Comparison of ENCODE assay signal across 20 cellular contexts in genomic region chr1:236167578-236167977, GRCh38. TPM values are rescaled to one million over a fixed set of nuclear protein-coding genes. Genes with fewer than 3 reads are reported as not detected.
DNase-seq lines count a peak whose midpoint lies in the region; ATAC-seq, FAIRE-seq and TF ChIP-seq lines count a peak whose summit lies in the region.
"Had no signal": no experiment of that assay in that cellular context is flagged by ENCODE, and none has a peak within 500 bp of the region (broad histone marks: within the 10 kb centered on the region; RNA-seq: fewer than 3 reads in every experiment).

No MANE protein-coding gene starts in this region.

- in situ Hi-C loops in HepG2 (cut with HindIII; ENCODE audit: extremely low pct_ligation_motif_present, low pct_unique_long_range_greater_than_20kb) = no loop called here

- 32% methylated on average over 4 of the region's 4 CpGs for WGBS in HepG2 (ENCODE audit: low lambda C conversion rate)

- H3K36me3 Mint-ChIP-seq in activated CD8-positive, alpha-beta memory T cell treated with anti-CD3 and anti-CD28 coated beads, Interleukin-2, amount 10 ng/mL, durations not matched to agents 7 days and 5 days = peaks cover 12% of the 10 kb centered on the region
- peaks cover 23% of the 10 kb centered on the region for H3K36me3 Mint-ChIP-seq in type B pancreatic cell

- H3K4me3 ChIP-seq in HEK293 (ENCODE audit: low read depth, low read length) (no peak overlapping the region), HepG2 (replicated peaks in 1 of 3; ENCODE audit: insufficient read depth in 1 of 3, low read depth in 2 of 3, low read length in 3 of 3) (no peak overlapping the region)
- H3K4me3 ChIP-seq: GM12878 had no signal

- H3K4me1 ChIP-seq in HEK293 (ENCODE audit: control insufficient read depth, insufficient read depth, low read length) (no peaks in the 10 kb centered on the region), HepG2 (ENCODE audit: insufficient read depth, low read length) (peaks cover 12% of the 10 kb centered on the region)

- TF ChIP-seq CTCF in HEK293 (tag by site-specific recombination; IDR thresholded peaks at IDR 0.05) (no peak), type B pancreatic cell (conservative IDR thresholded peaks at IDR 0.05) (no peak), HepG2 (CRISPR knock-in tag; IDR thresholded peaks at IDR 0.05) (no peak)

- H3K79me2 ChIP-seq in HepG2 (ENCODE audit: insufficient read depth, low read length) = no peaks in the 10 kb centered on the region

- peak; percentile 31 for DNase-seq in activated CD8-positive, alpha-beta memory T cell treated with anti-CD3 and anti-CD28 coated beads, Interleukin-2, amount 10 ng/mL, durations not matched to agents 7 days and 5 days
- DNase-seq in left lobe of liver (ENCODE audit: low spot score) (peak; percentile 22), type B pancreatic cell (ENCODE audit: extremely low spot score, unreplicated experiment) (peak; percentile 42), SW 1271 (lab: John Stamatoyannopoulos, UW) (no peak), HepG2 (ENCODE audit: low spot score) (no peak)
- DNase-seq: C1 segment of cervical spinal cord, Calu3, DMS 273 treated with DMSO at 0.1 percent for 48 hours, DMS79, GOT3, H9, HFFc6 had no signal

- peaks cover 8% of the 10 kb centered on the region for H3K4me1 Mint-ChIP-seq in activated CD8-positive, alpha-beta memory T cell treated with anti-CD3 and anti-CD28 coated beads, Interleukin-2, amount 10 ng/mL, durations not matched to agents 7 days and 5 days
- H3K4me1 Mint-ChIP-seq in type B pancreatic cell (ENCODE audit: unreplicated experiment) = peaks cover 9% of the 10 kb centered on the region

- TF ChIP-seq EP300 in HepG2 (IDR thresholded peaks at IDR 0.05; ENCODE audit: low read depth in 2 of 2, low read length in 2 of 2) (no peak), HepG2 (CRISPR knock-in tag; IDR thresholded peaks at IDR 0.05; ENCODE audit: borderline replicate concordance) (no peak)

- H3K27ac ChIP-seq in HEK293 (ENCODE audit: extremely low read depth, low read depth, low read length) = no peak overlapping the region
- H3K27ac ChIP-seq in HepG2 (ENCODE audit: extremely low read length, insufficient read depth, low read length) = no peak overlapping the region

- no peaks in the 10 kb centered on the region for H3K27me3 Mint-ChIP-seq in activated CD8-positive, alpha-beta memory T cell treated with anti-CD3 and anti-CD28 coated beads, Interleukin-2, amount 10 ng/mL, durations not matched to agents 7 days and 5 days
- H3K27me3 Mint-ChIP-seq in type B pancreatic cell = no peaks in the 10 kb centered on the region
- H3K27me3 Mint-ChIP-seq: B cell; CD4-positive, alpha-beta T cell had no signal

- peaks cover 4% of the 10 kb centered on the region for H3K9me3 Mint-ChIP-seq in activated CD8-positive, alpha-beta memory T cell treated with anti-CD3 and anti-CD28 coated beads, Interleukin-2, amount 10 ng/mL, durations not matched to agents 7 days and 5 days (ENCODE audit: low read depth)
- no peaks in the 10 kb centered on the region for H3K9me3 Mint-ChIP-seq in type B pancreatic cell
- H3K9me3 Mint-ChIP-seq: CD4-positive, alpha-beta T cell; HFFc6 had no signal

- H3K36me3 ChIP-seq in HEK293 (ENCODE audit: control insufficient read depth in 2 of 2, insufficient read depth in 1 of 2, low read length in 2 of 2) (peaks cover 6 to 14% of the 10 kb centered on the region in 2 experiments; a peak in 2 of 3 replicates), HepG2 (replicated peaks in 1 of 2; ENCODE audit: control insufficient read depth in 1 of 2, insufficient read depth in 2 of 2, low read length in 2 of 2) (no peaks in the 10 kb centered on the region)

- no peak overlapping the region for H3K9ac ChIP-seq in HepG2 (ENCODE audit: insufficient read depth, low read depth, low read length)

- no peak for ATAC-seq in activated CD8-positive, alpha-beta memory T cell treated with anti-CD3 and anti-CD28 coated beads, Interleukin-2, amount 10 ng/mL, durations not matched to agents 7 days and 5 days
- ATAC-seq in left lobe of liver = no peak
- no peak for ATAC-seq in GM19455 (IDR thresholded peaks at IDR 0.05; ENCODE audit: unreplicated experiment)
- ATAC-seq in HepG2 = no peak
- ATAC-seq: GM12878 had no signal

- CTCF ChIA-PET in HEK293 (lab: Yijun Ruan, JAX) (no interaction called here), HepG2 (lab: Yijun Ruan, JAX; ENCODE audit: low intra/inter-chr PET ratio, low total read pairs) (no interaction called here)
- CTCF ChIA-PET in activated CD8-positive, alpha-beta memory T cell treated with anti-CD3 and anti-CD28 coated beads, Interleukin-2, amount 10 ng/mL, durations not matched to agents 7 days and 5 days (lab: Charles Lee) = no interaction called here

- TF ChIP-seq RAD21 in HepG2 (CRISPR knock-in tag; IDR thresholded peaks at IDR 0.05) = no peak

- no peak overlapping the region for H2AFZ ChIP-seq in HepG2 (ENCODE audit: low read length)

- 0 out of 5 replicates have a peak, but pooled peaks cover 0 to 3% of the 10 kb centered on the region in 2 experiments for H3K27me3 ChIP-seq in HepG2 (ENCODE audit: control insufficient read depth in 1 of 2, insufficient read depth in 2 of 2, low read length in 2 of 2)

- H3K27ac Mint-ChIP-seq in activated CD8-positive, alpha-beta memory T cell treated with anti-CD3 and anti-CD28 coated beads, Interleukin-2, amount 10 ng/mL, durations not matched to agents 7 days and 5 days = no peak overlapping the region
- H3K27ac Mint-ChIP-seq in type B pancreatic cell = no peak overlapping the region
- H3K27ac Mint-ChIP-seq: B cell; CD4-positive, alpha-beta T cell; H9; HFFc6 had no signal

- no TSS peak for BruUV-seq in HepG2 (replicated peaks; lab: Mats Ljungman, UMichigan)

- POLR2A ChIA-PET in HEK293 (lab: Yijun Ruan, JAX) = no interaction called here
- POLR2A ChIA-PET in HepG2 (lab: Yijun Ruan, JAX) = no interaction called here

- H4K20me1 ChIP-seq in HepG2 (ENCODE audit: insufficient read depth, low read length) = no peaks in the 10 kb centered on the region

- TF ChIP-seq POLR2A in HepG2 (IDR thresholded peaks at IDR 0.05; ENCODE audit: insufficient read depth in 1 of 2, low read depth in 2 of 2, low read length in 2 of 2) = no peak

- intact Hi-C loops in HepG2 (cut with micrococcal nuclease; ENCODE audit: unreplicated experiment) = no loop called here

- H3K4me2 ChIP-seq in HepG2 (ENCODE audit: low read depth, low read length) = no peak overlapping the region

- no peak for FAIRE-seq in HepG2 (lab: Jason Lieb, UNC)
- FAIRE-seq: A204.1, GM12878, GM18507, HTR-8/SVneo had no signal

- no peak overlapping the region for H3K4me3 Mint-ChIP-seq in activated CD8-positive, alpha-beta memory T cell treated with anti-CD3 and anti-CD28 coated beads, Interleukin-2, amount 10 ng/mL, durations not matched to agents 7 days and 5 days
- H3K4me3 Mint-ChIP-seq in type B pancreatic cell = no peak overlapping the region
- H3K4me3 Mint-ChIP-seq: B cell; CD4-positive, alpha-beta T cell; H9; HFFc6 had no signal

- H3K9me3 ChIP-seq in HEK293 (ENCODE audit: control insufficient read depth, insufficient read depth, low read depth, low read length) = no peaks in the 10 kb centered on the region
- peaks cover under 1% of the 10 kb centered on the region; the same call in 1 of the 2 replicates for H3K9me3 ChIP-seq in HepG2 (ENCODE audit: low read length)

TF ChIP-seq in HEK293, 187 proteins besides CTCF, POLR2A, EP300 and RAD21 (continues in another document):
- TF ChIP-seq GLI2 (tag by site-specific recombination; IDR thresholded peaks at IDR 0.05; ENCODE audit: borderline replicate concordance, low read depth) = no peak
- TF ChIP-seq GLIS1 (tag by site-specific recombination; IDR thresholded peaks at IDR 0.05) = peak; percentile 56
- no peak for TF ChIP-seq ZNF354C (tag by site-specific recombination; IDR thresholded peaks at IDR 0.05; ENCODE audit: borderline replicate concordance, low read depth)
- TF ChIP-seq ZNF544 (tag by site-specific recombination; IDR thresholded peaks at IDR 0.05) = no peak
- no peak for TF ChIP-seq ZNF433 (tag by site-specific recombination; IDR thresholded peaks at IDR 0.05; ENCODE audit: low read depth)

RNA-seq across cellular contexts. Expression of gene GPR137B, which starts 25.2 kb away (rescaled TPM):
- 1 to 10 TPM; 6.3 to 9.7 TPM for total RNA-seq in activated CD8-positive, alpha-beta memory T cell treated with anti-CD3 and anti-CD28 coated beads, Interleukin-2, amount 10 ng/mL, durations not matched to agents 7 days and 5 days
- total RNA-seq in left lobe of liver = 4.5 TPM
- 16.0 and 24.6 TPM in 2 replicates for total RNA-seq in type B pancreatic cell (ENCODE audit: low replicate concordance)
- total RNA-seq in HepG2 (2016; rRNA removed; fragmentation: Illumina TruSeq; extraction: Trizol) = 0.27 and 0.31 TPM in 2 replicates
- 0.35 and 0.40 TPM in 2 replicates for total RNA-seq in HepG2 (2016; cell fraction: cytosol; rRNA removed; fragmentation: Illumina TruSeq; extraction: Trizol; ENCODE audit: low read depth)
- 0.31 and 0.45 TPM in 2 replicates for total RNA-seq in HepG2 (2016; cell fraction: insoluble cytoplasmic fraction; rRNA removed; fragmentation: Illumina TruSeq; extraction: Trizol)
- 0.31 and 0.37 TPM in 2 replicates for total RNA-seq in HepG2 (2016; cell fraction: membrane; rRNA removed; fragmentation: Illumina TruSeq; extraction: Trizol)
- 0.34 and 0.59 TPM in 2 replicates for total RNA-seq in HepG2 (2016; cell fraction: nucleus; rRNA removed; fragmentation: Illumina TruSeq; extraction: Trizol)
- polyA plus RNA-seq in HepG2 (2011; rRNA removed) = 0.41 and 0.59 TPM in 2 replicates
- 0.32 and 0.50 TPM in 2 replicates for polyA plus RNA-seq in HepG2 (2011; cell fraction: cytosol; rRNA removed)
- polyA plus RNA-seq in HepG2 (2011; cell fraction: nucleus; rRNA removed) = 0.72 and 0.85 TPM in 2 replicates
- 0.47 and 1.5 TPM in 2 replicates for polyA plus RNA-seq in HepG2 (2012)
- 0.21 and 0.23 TPM in 2 replicates for polyA plus RNA-seq in HepG2 (2016; cell fraction: cytosol; fragmentation: Illumina TruSeq; extraction: Trizol; ENCODE audit: low read depth)
- 0.35 and 0.58 TPM in 2 replicates for polyA plus RNA-seq in HepG2 (2016; cell fraction: insoluble cytoplasmic fraction; fragmentation: Illumina TruSeq; extraction: Trizol; ENCODE audit: low read depth)
- 0.40 and 0.45 TPM in 2 replicates for polyA plus RNA-seq in HepG2 (2016; cell fraction: membrane; fragmentation: Illumina TruSeq; extraction: Trizol; ENCODE audit: low read depth)
- 0.70 and 0.75 TPM in 2 replicates for polyA plus RNA-seq in HepG2 (2016; cell fraction: nucleus; fragmentation: Illumina TruSeq; extraction: Trizol; ENCODE audit: insufficient read depth, low read depth)
- polyA minus RNA-seq in HepG2 (2011; rRNA and poly(A)+ RNA removed; ENCODE audit: low replicate concordance) = 0.10 and 0.21 TPM in 2 replicates
- polyA minus RNA-seq in HepG2 (2011; cell fraction: cytosol; rRNA and poly(A)+ RNA removed) = not detected in 2 replicates
- polyA minus RNA-seq in HepG2 (2011; cell fraction: nucleus; rRNA and poly(A)+ RNA removed) = 0.52 and 1.2 TPM in 2 replicates

Comparison
In these comparisons a context has a peak if more than half of its experiments do, and no peak if none do; other contexts are left out.
1. DNase-seq: peak in activated CD8-positive, alpha-beta memory T cell treated with anti-CD3 and anti-CD28 coated beads, Interleukin-2, amount 10 ng/mL, durations not matched to agents 7 days and 5 days (single experiment), left lobe of liver (single experiment) and type B pancreatic cell (single experiment); none in SW 1271 (0 of 2) and HepG2 (single experiment).